Comparison of ENCODE assay signal across 21 cellular contexts in the genomic region with DNA sequence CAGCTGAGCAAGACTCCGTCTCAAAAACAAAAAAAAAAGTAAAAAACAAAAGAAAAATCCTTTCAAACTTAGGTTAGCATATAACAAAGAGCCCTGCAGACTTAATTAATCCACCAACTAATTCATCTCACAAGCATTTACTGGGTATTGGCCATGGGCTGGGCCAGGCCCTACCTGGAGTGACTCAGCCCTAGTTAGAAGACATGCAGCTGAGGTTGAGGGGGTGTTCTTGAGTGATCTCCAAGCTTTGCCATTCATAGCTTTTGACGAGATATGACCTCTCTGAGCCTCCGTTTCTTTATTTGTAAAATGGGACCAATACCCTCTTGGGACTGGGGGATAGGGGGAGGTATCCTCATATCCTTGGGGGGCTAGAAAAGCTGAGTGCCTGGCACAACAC. TPM values are rescaled to one million over a fixed set of nuclear protein-coding genes. Genes with fewer than 3 reads are reported as not detected.
DNase-seq lines count a peak whose midpoint lies in the region; ATAC-seq, FAIRE-seq and TF ChIP-seq lines count a peak whose summit lies in the region.
"Had no signal": no experiment of that assay in that cellular context is flagged by ENCODE, and none has a peak within 500 bp of the region (broad histone marks: within the 10 kb centered on the region; RNA-seq: fewer than 3 reads in every experiment).

No MANE protein-coding gene starts in this region.

- CTCF ChIA-PET in activated naive CD4-positive, alpha-beta T cell treated with anti-CD3 and anti-CD28 coated beads for 36 hours (lab: Charles Lee), result interaction anchor here (0.7 to 3.5 kb wide), 3 partner anchors 9 to 287 kb away, joined by 3 to 18 read pairs (median 4); no protein-coding TSS in a partner anchor

- no peak overlapping the region for H3K4me3 ChIP-seq in bronchial epithelial cell (ENCODE audit: low read depth, low read length)
- H3K4me3 ChIP-seq: cardiac muscle cell, heart right ventricle, ovary, right atrium auricular region had no signal

- no peaks in the 10 kb centered on the region for H3K27me3 ChIP-seq in bronchial epithelial cell (ENCODE audit: control insufficient read depth, insufficient read depth, low read length)
- H3K27me3 ChIP-seq: heart right ventricle, ovary, right atrium auricular region had no signal

- no peak for TF ChIP-seq CTCF in bronchial epithelial cell (IDR thresholded peaks at IDR 0.05; ENCODE audit: insufficient read depth, low read length, severe bottlenecking)

- ATAC-seq in T-helper 17 cell, result no peak
- no peak for ATAC-seq in stimulated activated naive B cell treated with anti-CD40 and anti-IgM and Interleukin-4, amounts not matched to agents 10 μg/mL and 1 μg/mL and 100 μg/mL, for 72 hours (replicated peaks)
- ATAC-seq: heart right ventricle had no signal

- peak overlapping the region; percentile 87 for H3K27ac Mint-ChIP-seq in activated naive CD4-positive, alpha-beta T cell treated with anti-CD3 and anti-CD28 coated beads for 36 hours
- peak overlapping the region; percentile 91 for H3K27ac Mint-ChIP-seq in T-helper 17 cell
- peak overlapping the region; percentile 51 for H3K27ac Mint-ChIP-seq in stimulated activated naive B cell treated with anti-CD40 and anti-IgM and Interleukin-4, amounts not matched to agents 10 μg/mL and 1 μg/mL and 100 μg/mL, for 72 hours
- H3K27ac Mint-ChIP-seq: H9 had no signal

- H3K36me3 Mint-ChIP-seq in activated naive CD4-positive, alpha-beta T cell treated with anti-CD3 and anti-CD28 coated beads for 36 hours (ENCODE audit: low read depth), result peaks cover 2% of the 10 kb centered on the region
- peaks cover 3% of the 10 kb centered on the region for H3K36me3 Mint-ChIP-seq in T-helper 17 cell (ENCODE audit: low read depth)
- H3K36me3 Mint-ChIP-seq in stimulated activated naive B cell treated with anti-CD40 and anti-IgM and Interleukin-4, amounts not matched to agents 10 μg/mL and 1 μg/mL and 100 μg/mL, for 72 hours, result peaks cover 38 to 62% of the 10 kb centered on the region in 2 donors

- H3K4me1 Mint-ChIP-seq in activated naive CD4-positive, alpha-beta T cell treated with anti-CD3 and anti-CD28 coated beads for 36 hours (ENCODE audit: low read depth), result peaks cover 31% of the 10 kb centered on the region
- H3K4me1 Mint-ChIP-seq in T-helper 17 cell, result peaks cover 39% of the 10 kb centered on the region
- peaks cover 40 to 74% of the 10 kb centered on the region in 2 donors for H3K4me1 Mint-ChIP-seq in stimulated activated naive B cell treated with anti-CD40 and anti-IgM and Interleukin-4, amounts not matched to agents 10 μg/mL and 1 μg/mL and 100 μg/mL, for 72 hours

- H3K9me3 Mint-ChIP-seq in activated naive CD4-positive, alpha-beta T cell treated with anti-CD3 and anti-CD28 coated beads for 36 hours, result no peaks in the 10 kb centered on the region
- no peaks in the 10 kb centered on the region for H3K9me3 Mint-ChIP-seq in stimulated activated naive B cell treated with anti-CD40 and anti-IgM and Interleukin-4, amounts not matched to agents 10 μg/mL and 1 μg/mL and 100 μg/mL, for 72 hours
- H3K9me3 Mint-ChIP-seq: dendritic cell treated with granulocyte-macrophage colony-stimulating factor and Interleukin-4, amounts not matched to agents 40 ng/mL and 50 ng/mL, for 4 days; H9; IgD-negative memory B cell; naive B cell had no signal

- H3K4me3 Mint-ChIP-seq in activated naive CD4-positive, alpha-beta T cell treated with anti-CD3 and anti-CD28 coated beads for 36 hours, result no peak overlapping the region
- H3K4me3 Mint-ChIP-seq in T-helper 17 cell, result peak overlapping the region; percentile 21
- H3K4me3 Mint-ChIP-seq in stimulated activated naive B cell treated with anti-CD40 and anti-IgM and Interleukin-4, amounts not matched to agents 10 μg/mL and 1 μg/mL and 100 μg/mL, for 72 hours, result no peak overlapping the region
- H3K4me3 Mint-ChIP-seq: dendritic cell treated with granulocyte-macrophage colony-stimulating factor and Interleukin-4, amounts not matched to agents 40 ng/mL and 50 ng/mL, for 4 days; H9 had no signal

- H3K36me3 ChIP-seq in bronchial epithelial cell (ENCODE audit: control insufficient read depth, insufficient read depth, low read length), result peaks cover 3% of the 10 kb centered on the region
- H3K36me3 ChIP-seq: ovary had no signal

- intact Hi-C loops in activated naive CD4-positive, alpha-beta T cell treated with anti-CD3 and anti-CD28 coated beads for 36 hours (cut with micrococcal nuclease), result no loop called here

- no peaks in the 10 kb centered on the region for H3K27me3 Mint-ChIP-seq in activated naive CD4-positive, alpha-beta T cell treated with anti-CD3 and anti-CD28 coated beads for 36 hours (ENCODE audit: low read depth)
- H3K27me3 Mint-ChIP-seq in T-helper 17 cell, result no peaks in the 10 kb centered on the region
- no peaks in the 10 kb centered on the region for H3K27me3 Mint-ChIP-seq in stimulated activated naive B cell treated with anti-CD40 and anti-IgM and Interleukin-4, amounts not matched to agents 10 μg/mL and 1 μg/mL and 100 μg/mL, for 72 hours
- H3K27me3 Mint-ChIP-seq: dendritic cell treated with granulocyte-macrophage colony-stimulating factor and Interleukin-4, amounts not matched to agents 40 ng/mL and 50 ng/mL, for 4 days; IgD-negative memory B cell; naive B cell had no signal

- DNase-seq in activated naive CD4-positive, alpha-beta T cell treated with anti-CD3 and anti-CD28 coated beads for 36 hours, result peak; percentile 45
- DNase-seq in activated naive CD4-positive, alpha-beta T cell treated with Interleukin-2 at 50 U/mL for 16 hours, result no peak
- DNase-seq in T-helper 17 cell (no peak), bronchial epithelial cell (ENCODE audit: low read depth) (peak; percentile 56), H4 (ENCODE audit: low spot score) (no peak), RKO (ENCODE audit: low spot score) (no peak)
- DNase-seq in stimulated activated naive B cell treated with anti-CD40 and anti-IgM and Interleukin-4, amounts not matched to agents 10 μg/mL and 1 μg/mL and 100 μg/mL, for 72 hours, result no peak
- DNase-seq: amygdala; DMS53; H9; heart right ventricle; naive B cell; NCI-H1105 treated with DMSO at 0.1 percent for 48 hours; NCI-H2029 treated with DMSO at 0.1 percent for 48 hours; NCI-H510A; ovary; stimulated activated CD4-positive, alpha-beta T cell treated with anti-CD3 and anti-CD28 coated beads, Interleukin-12 subunit alpha, Interleukin-12 subunit beta, amount 100 ng/mL, for 4 hours had no signal

- FAIRE-seq in bronchial epithelial cell (lab: Jason Lieb, UNC), result no peak

- H3K9me3 ChIP-seq in T-helper 17 cell (ENCODE audit: control insufficient read depth, low read length, poor library complexity, severe bottlenecking), result no peaks in the 10 kb centered on the region
- H3K9me3 ChIP-seq: heart right ventricle, ovary, right atrium auricular region had no signal

RNA-seq across cellular contexts. Expression of gene FBXL22, which starts 7.8 kb away (rescaled TPM):
- under 1 TPM; 0.43 to 0.44 TPM for total RNA-seq in activated naive CD4-positive, alpha-beta T cell treated with anti-CD3 and anti-CD28 coated beads for 36 hours
- total RNA-seq in T-helper 17 cell (1 to 10 TPM in 1 of 2 donors, under 1 TPM in 1; 0.81 to 1.1 TPM), bronchial epithelial cell (under 0.01 and 0.38 TPM in 2 replicates)
- total RNA-seq in H4 (2014; rRNA removed; shearing (Covaris generic)), result not detected in 2 replicates

Comparison
In these comparisons a context has a peak if more than half of its experiments do, and no peak if none do; other contexts are left out.
1. DNase-seq: peak in activated naive CD4-positive, alpha-beta T cell treated with anti-CD3 and anti-CD28 coated beads for 36 hours (single experiment) and bronchial epithelial cell (single experiment); none in activated naive CD4-positive, alpha-beta T cell treated with Interleukin-2 at 50 U/mL for 16 hours (single experiment), T-helper 17 cell (0 of 3), stimulated activated naive B cell treated with anti-CD40 and anti-IgM and Interleukin-4, amounts not matched to agents 10 μg/mL and 1 μg/mL and 100 μg/mL, for 72 hours (single experiment), H4 (single experiment) and RKO (single experiment).
2. Peak in every context shown above with its lines, with median percentiles within 50 percentile points of each other: H3K27ac Mint-ChIP-seq.